In genomic region chr1:225440380-225440957, GRCh38 we compare ENCODE assay signal across 1 cellular context.
A peak's percentile ranks its signal among the peaks of the same experiment; 100 is the strongest.
TF ChIP-seq lines count a peak whose summit lies in the region.

No MANE protein-coding gene starts in this region.

TF ChIP-seq in HepG2, 621 proteins besides CTCF, POLR2A, EP300 and RAD21 (continued from another document):
- TF ChIP-seq, protein P1, sequence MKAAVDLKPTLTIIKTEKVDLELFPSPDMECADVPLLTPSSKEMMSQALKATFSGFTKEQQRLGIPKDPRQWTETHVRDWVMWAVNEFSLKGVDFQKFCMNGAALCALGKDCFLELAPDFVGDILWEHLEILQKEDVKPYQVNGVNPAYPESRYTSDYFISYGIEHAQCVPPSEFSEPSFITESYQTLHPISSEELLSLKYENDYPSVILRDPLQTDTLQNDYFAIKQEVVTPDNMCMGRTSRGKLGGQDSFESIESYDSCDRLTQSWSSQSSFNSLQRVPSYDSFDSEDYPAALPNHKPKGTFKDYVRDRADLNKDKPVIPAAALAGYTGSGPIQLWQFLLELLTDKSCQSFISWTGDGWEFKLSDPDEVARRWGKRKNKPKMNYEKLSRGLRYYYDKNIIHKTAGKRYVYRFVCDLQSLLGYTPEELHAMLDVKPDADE (CRISPR knock-in tag; IDR thresholded peaks at IDR 0.05), result no peak
- TF ChIP-seq DMAP1 (CRISPR knock-in tag; IDR thresholded peaks at IDR 0.05) (0 out of 2 replicates have a peak, but pooled peaks have one; percentile 42), ZNF24 (IDR thresholded peaks at IDR 0.05) (peak; percentile 90), HNF4G (IDR thresholded peaks at IDR 0.05; ENCODE audit: borderline replicate concordance, low read depth, low read length) (0 out of 2 replicates have a peak, but pooled peaks have one; percentile 29), HNF4G (CRISPR knock-in tag; IDR thresholded peaks at IDR 0.05; ENCODE audit: borderline replicate concordance, low read depth) (no peak), NFE2 (CRISPR knock-in tag; IDR thresholded peaks at IDR 0.05) (no peak), CREM (IDR thresholded peaks at IDR 0.05) (no peak), CREM (CRISPR knock-in tag; IDR thresholded peaks at IDR 0.05) (no peak), ZNF577 (CRISPR knock-in tag; IDR thresholded peaks at IDR 0.05; ENCODE audit: borderline replicate concordance, low read depth) (no peak), FOXJ3 (CRISPR knock-in tag; IDR thresholded peaks at IDR 0.05; ENCODE audit: borderline replicate concordance) (no peak), HNF4A (CRISPR knock-in tag; IDR thresholded peaks at IDR 0.05) (peak; percentile 32), ONECUT2 (CRISPR knock-in tag; IDR thresholded peaks at IDR 0.05) (no peak), NFKB2 (CRISPR knock-in tag; IDR thresholded peaks at IDR 0.05; ENCODE audit: borderline replicate concordance) (no peak), ATF1 (CRISPR knock-in tag; IDR thresholded peaks at IDR 0.05) (0 out of 2 replicates have a peak, but pooled peaks have one; percentile 16), ZMYM2 (CRISPR knock-in tag; IDR thresholded peaks at IDR 0.05) (no peak), ZNF670 (CRISPR knock-in tag; IDR thresholded peaks at IDR 0.05; ENCODE audit: borderline replicate concordance) (no peak), MAX (IDR thresholded peaks at IDR 0.05) (0 out of 2 replicates have a peak, but pooled peaks have one; percentile 31), KLF6 (CRISPR knock-in tag; IDR thresholded peaks at IDR 0.05) (no peak), ZNF7 (CRISPR knock-in tag; IDR thresholded peaks at IDR 0.05) (peak; percentile 80), TBX2 (CRISPR knock-in tag; IDR thresholded peaks at IDR 0.05; ENCODE audit: borderline replicate concordance) (no peak), NR2F6 (IDR thresholded peaks at IDR 0.05) (no peak), NR2F6 (CRISPR knock-in tag; IDR thresholded peaks at IDR 0.05) (no peak), ZNF609 (CRISPR knock-in tag; IDR thresholded peaks at IDR 0.05; ENCODE audit: borderline replicate concordance) (no peak), STAT6 (CRISPR knock-in tag; IDR thresholded peaks at IDR 0.05; ENCODE audit: borderline replicate concordance) (no peak), HOXA5 (CRISPR knock-in tag; IDR thresholded peaks at IDR 0.05) (no peak), SP140L (CRISPR knock-in tag; IDR thresholded peaks at IDR 0.05; ENCODE audit: borderline replicate concordance) (no peak), LCORL (IDR thresholded peaks at IDR 0.05) (no peak), LCORL (CRISPR knock-in tag; IDR thresholded peaks at IDR 0.05) (no peak), ZNF205 (CRISPR knock-in tag; IDR thresholded peaks at IDR 0.05) (no peak), MNT (IDR thresholded peaks at IDR 0.05) (0 out of 2 replicates have a peak, but pooled peaks have one; percentile 9)
- TF ChIP-seq, protein P2, sequence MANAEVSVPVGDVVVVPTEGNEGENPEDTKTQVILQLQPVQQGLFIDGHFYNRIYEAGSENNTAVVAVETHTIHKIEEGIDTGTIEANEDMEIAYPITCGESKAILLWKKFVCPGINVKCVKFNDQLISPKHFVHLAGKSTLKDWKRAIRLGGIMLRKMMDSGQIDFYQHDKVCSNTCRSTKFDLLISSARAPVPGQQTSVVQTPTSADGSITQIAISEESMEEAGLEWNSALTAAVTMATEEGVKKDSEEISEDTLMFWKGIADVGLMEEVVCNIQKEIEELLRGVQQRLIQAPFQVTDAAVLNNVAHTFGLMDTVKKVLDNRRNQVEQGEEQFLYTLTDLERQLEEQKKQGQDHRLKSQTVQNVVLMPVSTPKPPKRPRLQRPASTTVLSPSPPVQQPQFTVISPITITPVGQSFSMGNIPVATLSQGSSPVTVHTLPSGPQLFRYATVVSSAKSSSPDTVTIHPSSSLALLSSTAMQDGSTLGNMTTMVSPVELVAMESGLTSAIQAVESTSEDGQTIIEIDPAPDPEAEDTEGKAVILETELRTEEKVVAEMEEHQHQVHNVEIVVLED (CRISPR knock-in tag; IDR thresholded peaks at IDR 0.05; ENCODE audit: borderline replicate concordance), result no peak
- TF ChIP-seq, protein P3, sequence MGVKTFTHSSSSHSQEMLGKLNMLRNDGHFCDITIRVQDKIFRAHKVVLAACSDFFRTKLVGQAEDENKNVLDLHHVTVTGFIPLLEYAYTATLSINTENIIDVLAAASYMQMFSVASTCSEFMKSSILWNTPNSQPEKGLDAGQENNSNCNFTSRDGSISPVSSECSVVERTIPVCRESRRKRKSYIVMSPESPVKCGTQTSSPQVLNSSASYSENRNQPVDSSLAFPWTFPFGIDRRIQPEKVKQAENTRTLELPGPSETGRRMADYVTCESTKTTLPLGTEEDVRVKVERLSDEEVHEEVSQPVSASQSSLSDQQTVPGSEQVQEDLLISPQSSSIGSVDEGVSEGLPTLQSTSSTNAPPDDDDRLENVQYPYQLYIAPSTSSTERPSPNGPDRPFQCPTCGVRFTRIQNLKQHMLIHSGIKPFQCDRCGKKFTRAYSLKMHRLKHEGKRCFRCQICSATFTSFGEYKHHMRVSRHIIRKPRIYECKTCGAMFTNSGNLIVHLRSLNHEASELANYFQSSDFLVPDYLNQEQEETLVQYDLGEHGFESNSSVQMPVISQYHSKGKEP (CRISPR knock-in tag; IDR thresholded peaks at IDR 0.05), result no peak
- TF ChIP-seq, protein P4, sequence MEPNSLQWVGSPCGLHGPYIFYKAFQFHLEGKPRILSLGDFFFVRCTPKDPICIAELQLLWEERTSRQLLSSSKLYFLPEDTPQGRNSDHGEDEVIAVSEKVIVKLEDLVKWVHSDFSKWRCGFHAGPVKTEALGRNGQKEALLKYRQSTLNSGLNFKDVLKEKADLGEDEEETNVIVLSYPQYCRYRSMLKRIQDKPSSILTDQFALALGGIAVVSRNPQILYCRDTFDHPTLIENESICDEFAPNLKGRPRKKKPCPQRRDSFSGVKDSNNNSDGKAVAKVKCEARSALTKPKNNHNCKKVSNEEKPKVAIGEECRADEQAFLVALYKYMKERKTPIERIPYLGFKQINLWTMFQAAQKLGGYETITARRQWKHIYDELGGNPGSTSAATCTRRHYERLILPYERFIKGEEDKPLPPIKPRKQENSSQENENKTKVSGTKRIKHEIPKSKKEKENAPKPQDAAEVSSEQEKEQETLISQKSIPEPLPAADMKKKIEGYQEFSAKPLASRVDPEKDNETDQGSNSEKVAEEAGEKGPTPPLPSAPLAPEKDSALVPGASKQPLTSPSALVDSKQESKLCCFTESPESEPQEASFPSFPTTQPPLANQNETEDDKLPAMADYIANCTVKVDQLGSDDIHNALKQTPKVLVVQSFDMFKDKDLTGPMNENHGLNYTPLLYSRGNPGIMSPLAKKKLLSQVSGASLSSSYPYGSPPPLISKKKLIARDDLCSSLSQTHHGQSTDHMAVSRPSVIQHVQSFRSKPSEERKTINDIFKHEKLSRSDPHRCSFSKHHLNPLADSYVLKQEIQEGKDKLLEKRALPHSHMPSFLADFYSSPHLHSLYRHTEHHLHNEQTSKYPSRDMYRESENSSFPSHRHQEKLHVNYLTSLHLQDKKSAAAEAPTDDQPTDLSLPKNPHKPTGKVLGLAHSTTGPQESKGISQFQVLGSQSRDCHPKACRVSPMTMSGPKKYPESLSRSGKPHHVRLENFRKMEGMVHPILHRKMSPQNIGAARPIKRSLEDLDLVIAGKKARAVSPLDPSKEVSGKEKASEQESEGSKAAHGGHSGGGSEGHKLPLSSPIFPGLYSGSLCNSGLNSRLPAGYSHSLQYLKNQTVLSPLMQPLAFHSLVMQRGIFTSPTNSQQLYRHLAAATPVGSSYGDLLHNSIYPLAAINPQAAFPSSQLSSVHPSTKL (CRISPR knock-in tag; IDR thresholded peaks at IDR 0.05), result 0 out of 2 replicates have a peak, but pooled peaks have one; percentile 13
